Comparison of ENCODE assay signal across 1 cellular context in the genomic region with DNA sequence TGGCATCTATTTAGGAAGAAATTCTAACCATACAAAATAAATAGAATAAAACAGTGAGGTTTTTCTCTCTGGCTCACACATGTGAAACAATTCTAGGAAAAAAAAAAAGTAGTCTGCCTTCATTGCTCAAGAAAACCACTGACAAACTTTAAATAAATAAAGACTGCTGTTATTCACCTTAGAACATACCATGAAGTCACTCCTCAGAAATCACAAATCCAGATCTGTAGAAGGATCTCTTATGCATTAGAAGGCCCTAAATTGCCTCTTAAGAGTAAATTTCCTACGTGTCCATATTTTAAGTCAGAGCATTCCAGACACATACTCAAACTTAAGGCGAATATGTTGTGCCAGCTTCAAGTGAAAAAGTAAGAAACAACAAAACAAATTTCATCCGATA.
TF ChIP-seq lines count a peak whose summit lies in the region.

No MANE protein-coding gene starts in this region.

TF ChIP-seq in IMR-90, 13 proteins besides CTCF, POLR2A, EP300 and RAD21 (continued from another document):
- TF ChIP-seq MXI1 (IDR thresholded peaks at IDR 0.05; ENCODE audit: borderline replicate concordance, low read depth, low read length) (no peak), MAZ (IDR thresholded peaks at IDR 0.05; ENCODE audit: borderline replicate concordance, low read depth, low read length) (no peak)
TF ChIP-seq in IMR-90: peak in this region for 0.
